In genomic region chr1:53155534-53155933, GRCh38 we compare ENCODE assay signal across 21 cellular contexts. TPM values are rescaled to one million over a fixed set of nuclear protein-coding genes. Genes with fewer than 3 reads are reported as not detected.
"Had no signal": no experiment of that assay in that cellular context is flagged by ENCODE, and none has a peak within 500 bp of the region (broad histone marks: within the 10 kb centered on the region; RNA-seq: fewer than 3 reads in every experiment).

No MANE protein-coding gene starts in this region.

- H3K27ac Mint-ChIP-seq: activated B cell treated with CpG ODN at 0.5 μM for 24 hours; activated CD8-positive, alpha-beta T cell treated with anti-CD3 and anti-CD28 coated beads for 36 hours; naive B cell; T-helper 17 cell had no signal

- H3K36me3 Mint-ChIP-seq: naive B cell had no signal

- ATAC-seq: activated CD8-positive, alpha-beta T cell treated with anti-CD3 and anti-CD28 coated beads for 36 hours; activated T-cell treated with anti-CD3 and anti-CD28 coated beads, Interleukin-2, amount 50 U/mL, for 4 hours; esophagus mucosa; left lung; T-helper 17 cell had no signal

- H3K4me3 Mint-ChIP-seq: activated B cell treated with CpG ODN at 0.5 μM for 24 hours; activated CD8-positive, alpha-beta T cell treated with anti-CD3 and anti-CD28 coated beads for 36 hours; activated T-cell treated with anti-CD3 and anti-CD28 coated beads, Interleukin-2, amount 50 U/mL, for 4 hours; naive B cell; T-helper 17 cell had no signal

- H3K36me3 ChIP-seq: left lung, neutrophil, tibial nerve had no signal

- H3K27ac ChIP-seq: dorsolateral prefrontal cortex, left lung, neutrophil, tibial nerve had no signal

- H3K4me3 ChIP-seq: dorsolateral prefrontal cortex, left lung, tibial nerve had no signal

- H3K27me3 ChIP-seq: left lung, tibial nerve had no signal

- H3K4me1 Mint-ChIP-seq: activated B cell treated with CpG ODN at 0.5 μM for 24 hours, naive B cell, T-helper 17 cell had no signal

- H3K4me1 ChIP-seq: left lung, tibial nerve had no signal

- DNase-seq: activated B cell treated with CpG ODN at 0.5 μM for 24 hours; activated CD4-positive, alpha-beta T cell treated with anti-CD3 and anti-CD28 coated beads for 48 hours; activated CD8-positive, alpha-beta T cell treated with anti-CD3 and anti-CD28 coated beads for 36 hours; activated effector memory CD4-positive, alpha-beta T cell treated with Interleukin-2 at 50 U/mL for 16 hours; activated naive CD4-positive, alpha-beta T cell treated with anti-CD3 and anti-CD28 coated beads, Interleukin-2, amount 50 U/mL, for 16 hours; activated T-cell treated with anti-CD3 and anti-CD28 coated beads, Interleukin-2, amount 50 U/mL, for 4 hours; dorsolateral prefrontal cortex; left lung; naive B cell; retina; stimulated activated CD4-positive, alpha-beta T cell treated with anti-CD3 and anti-CD28 coated beads, Interleukin-15, amount 100 ng/mL, for 24 hours; stimulated activated CD4-positive, alpha-beta T cell treated with anti-CD3 and anti-CD28 coated beads, Interleukin-4, amount 100 ng/mL, for 1 hour; stimulated activated naive CD4-positive, alpha-beta T cell; T-helper 17 cell had no signal

- H3K9me3 ChIP-seq: left lung, neutrophil, tibial nerve had no signal

- H3K9me3 Mint-ChIP-seq: activated B cell treated with CpG ODN at 0.5 μM for 24 hours; activated CD8-positive, alpha-beta T cell treated with anti-CD3 and anti-CD28 coated beads for 36 hours; activated T-cell treated with anti-CD3 and anti-CD28 coated beads, Interleukin-2, amount 50 U/mL, for 4 hours; naive B cell had no signal

RNA-seq across cellular contexts. Expression of gene SLC1A7, which starts 13.1 kb away (rescaled TPM):
- total RNA-seq: activated B cell treated with CpG ODN at 0.5 μM for 24 hours; activated CD8-positive, alpha-beta T cell treated with anti-CD3 and anti-CD28 coated beads for 36 hours; activated T-cell treated with anti-CD3 and anti-CD28 coated beads, Interleukin-2, amount 50 U/mL, for 4 hours; astrocyte; bronchial epithelial cell; esophagus mucosa; skeletal muscle tissue; T-helper 17 cell had no signal
- polyA plus RNA-seq: keratinocyte had no signal
